1 cellular context compared by ENCODE assay signal in genomic region chr12:25714219-25714984, GRCh38.
TF ChIP-seq lines count a peak whose summit lies in the region.

No MANE protein-coding gene starts in this region.

TF ChIP-seq in IMR-90, 13 proteins besides CTCF, POLR2A, EP300 and RAD21 (continued from another document):
- TF ChIP-seq ELK1 (IDR thresholded peaks at IDR 0.05; ENCODE audit: borderline replicate concordance, low read depth, low read length) (no peak), CHD1 (IDR thresholded peaks at IDR 0.05; ENCODE audit: low read depth, low read length) (no peak), USF2 (IDR thresholded peaks at IDR 0.05; ENCODE audit: low read depth, low read length) (no peak)
